6 cellular contexts compared by ENCODE assay signal in genomic region chr13:44593861-44594592, GRCh38. TPM values are rescaled to one million over a fixed set of nuclear protein-coding genes. Genes with fewer than 3 reads are reported as not detected.
DNase-seq lines count a peak whose midpoint lies in the region; ATAC-seq, FAIRE-seq and TF ChIP-seq lines count a peak whose summit lies in the region.
"Not testable (repeated sequence)": the region's sequence is repeated elsewhere in the genome, so short reads cannot be mapped to it uniquely, and the experiment has no call there.

No MANE protein-coding gene starts in this region.

- H3K9me3 Mint-ChIP-seq in CD8-positive, alpha-beta T cell; activated CD8-positive, alpha-beta T cell treated with anti-CD3 and anti-CD28 coated beads for 36 hours; natural killer cell treated with Interleukin-12 subunit alpha and Interleukin-12 subunit beta and Interleukin-15 and Interleukin-18, amount 100 ng/mL, for 72 hours: not testable (repeated sequence)

- dilution Hi-C loops in IMR-90 (cut with HindIII; ENCODE audit: low sequenced_read_pairs, unreplicated experiment): not testable (repeated sequence)

- not testable (repeated sequence) for H2BK120ac ChIP-seq in IMR-90 (ENCODE audit: low read depth, low read length)

- H3K36me3 ChIP-seq in CD8-positive, alpha-beta T cell (ENCODE audit: insufficient read depth, low read length); IMR-90 (ENCODE audit: control insufficient read depth, insufficient read depth, low read length); K562 (ENCODE audit: control insufficient read depth, insufficient read depth, low read length); HepG2 (replicated peaks in 1 of 2; ENCODE audit: control insufficient read depth in 1 of 2, insufficient read depth in 2 of 2, low read length in 2 of 2): not testable (repeated sequence)

- not testable (repeated sequence) for H4K20me1 ChIP-seq in IMR-90 (ENCODE audit: insufficient read depth, low read length); K562 (replicated peaks; ENCODE audit: control insufficient read depth, insufficient read depth, low read length); HepG2 (ENCODE audit: insufficient read depth, low read length)

- intact Hi-C loops in CD8-positive, alpha-beta T cell (cut with DNase I, micrococcal nuclease); IMR-90 (cut with micrococcal nuclease); activated CD8-positive, alpha-beta T cell treated with anti-CD3 and anti-CD28 coated beads for 36 hours (cut with micrococcal nuclease); K562 (cut with micrococcal nuclease); HepG2 (cut with micrococcal nuclease; ENCODE audit: unreplicated experiment): not testable (repeated sequence)

- H2BK5ac ChIP-seq in IMR-90 (ENCODE audit: low read depth, low read length, poor library complexity, severe bottlenecking): not testable (repeated sequence)

- BruUV-seq in IMR-90 (replicated peaks; lab: Mats Ljungman, UMichigan); K562 (replicated peaks; lab: Mats Ljungman, UMichigan); HepG2 (replicated peaks; lab: Mats Ljungman, UMichigan): not testable (repeated sequence)

- TF ChIP-seq RAD21 in IMR-90 (IDR thresholded peaks at IDR 0.05; ENCODE audit: low read length); K562 (CRISPR knock-in tag; conservative IDR thresholded peaks at IDR 0.05 in 1 of 2, IDR thresholded peaks at IDR 0.05 in 1 of 2); HepG2 (CRISPR knock-in tag; IDR thresholded peaks at IDR 0.05): not testable (repeated sequence)

- not testable (repeated sequence) for H3K4me3 ChIP-seq in CD8-positive, alpha-beta T cell (ENCODE audit: low read depth, low read length); IMR-90 (ENCODE audit: insufficient read depth, low read depth, low read length); K562; HepG2 (replicated peaks in 1 of 3; ENCODE audit: insufficient read depth in 1 of 3, low read depth in 2 of 3, low read length in 3 of 3)

- not testable (repeated sequence) for FAIRE-seq in K562 (lab: Jason Lieb, UNC); HepG2 (lab: Jason Lieb, UNC)

- H3K79me1 ChIP-seq in IMR-90 (ENCODE audit: low read depth in 1 of 2, low read length in 2 of 2): not testable (repeated sequence)

- not testable (repeated sequence) for H3K79me2 ChIP-seq in K562 (ENCODE audit: control insufficient read depth, insufficient read depth, low read length); HepG2 (ENCODE audit: insufficient read depth, low read length)

- POLR2A ChIA-PET in CD8-positive, alpha-beta T cell (lab: Charles Lee); IMR-90 (lab: Charles Lee; ENCODE audit: unreplicated experiment); HepG2 (lab: Yijun Ruan, JAX): not testable (repeated sequence)
- POLR2A ChIA-PET in activated CD8-positive, alpha-beta T cell treated with anti-CD3 and anti-CD28 coated beads for 36 hours (lab: Charles Lee): interaction anchor here (1.1 kb wide), 1 partner anchor 59 kb away, joined by 3 read pairs; no protein-coding TSS in a partner anchor
- POLR2A ChIA-PET in K562 (lab: Yijun Ruan, JAX): interaction anchor here (0.6 to 1.5 kb wide), 2 partner anchors 9 to 69 kb away, joined by 3 to 5 read pairs; no protein-coding TSS in a partner anchor

- not testable (repeated sequence) for TF ChIP-seq CTCF in CD8-positive, alpha-beta T cell (IDR thresholded peaks at IDR 0.05); IMR-90 (conservative IDR thresholded peaks at IDR 0.05; ENCODE audit: low read depth, low read length); activated CD8-positive, alpha-beta T cell treated with anti-CD3 and anti-CD28 coated beads for 36 hours (IDR thresholded peaks at IDR 0.05); K562 (IDR thresholded peaks at IDR 0.05 in 2 of 3, conservative IDR thresholded peaks at IDR 0.05 in 1 of 3; ENCODE audit: insufficient read depth in 2 of 3, low read depth in 1 of 3, low read length in 3 of 3); HepG2 (CRISPR knock-in tag; IDR thresholded peaks at IDR 0.05)

- H3K9me1 ChIP-seq in IMR-90 (ENCODE audit: insufficient read depth, low read length); K562 (ENCODE audit: control insufficient read depth, insufficient read depth, low read length): not testable (repeated sequence)

- peak in 3 of 7 experiments; percentile 18 to 34 (median 24) for DNase-seq in CD8-positive, alpha-beta T cell
- DNase-seq in IMR-90; K562 (ENCODE audit: extremely low read depth in 1 of 4, low spot score in 3 of 4); HepG2 (ENCODE audit: low spot score); natural killer cell treated with Interleukin-12 subunit alpha and Interleukin-12 subunit beta and Interleukin-15 and Interleukin-18, amount 100 ng/mL, for 72 hours (ENCODE audit: low spot score): not testable (repeated sequence)
- DNase-seq in activated CD8-positive, alpha-beta T cell treated with anti-CD3 and anti-CD28 coated beads for 36 hours: peak; percentile 9

- not testable (repeated sequence) for H3K4ac ChIP-seq in IMR-90 (ENCODE audit: low read depth, low read length)

- not testable (repeated sequence) for H2AK9ac ChIP-seq in IMR-90 (replicated peaks; ENCODE audit: low read depth, low read length, poor library complexity)

- in situ Hi-C loops in IMR-90 (cut with MboI; ENCODE audit: low sequenced_read_pairs); K562 (cut with MboI); HepG2 (cut with HindIII; ENCODE audit: extremely low pct_ligation_motif_present, low pct_unique_long_range_greater_than_20kb): not testable (repeated sequence)

- H3K4me1 Mint-ChIP-seq in CD8-positive, alpha-beta T cell (ENCODE audit: low read depth); activated CD8-positive, alpha-beta T cell treated with anti-CD3 and anti-CD28 coated beads for 36 hours (ENCODE audit: low read depth): not testable (repeated sequence)
- H3K4me1 Mint-ChIP-seq in natural killer cell treated with Interleukin-12 subunit alpha and Interleukin-12 subunit beta and Interleukin-15 and Interleukin-18, amount 100 ng/mL, for 72 hours (ENCODE audit: low read depth in 2 of 2): peaks cover 12 to 14% of the 10 kb centered on the region in 2 donors

- CTCF ChIA-PET in CD8-positive, alpha-beta T cell (lab: Charles Lee): interaction anchor here (0.6 kb wide), 1 partner anchor 1495 kb away, joined by 3 read pairs; no protein-coding TSS in a partner anchor
- CTCF ChIA-PET in IMR-90 (lab: Yijun Ruan, JAX); activated CD8-positive, alpha-beta T cell treated with anti-CD3 and anti-CD28 coated beads for 36 hours (lab: Charles Lee); K562 (lab: Yijun Ruan, JAX; ENCODE audit: low intra/inter-chr PET ratio); HepG2 (lab: Yijun Ruan, JAX; ENCODE audit: low intra/inter-chr PET ratio, low total read pairs): not testable (repeated sequence)

- not testable (repeated sequence) for H3K4me2 ChIP-seq in IMR-90 (ENCODE audit: low read depth, low read length); K562 (ENCODE audit: insufficient read depth, low read length); HepG2 (ENCODE audit: low read depth, low read length)

- H3K27me3 ChIP-seq in CD8-positive, alpha-beta T cell (ENCODE audit: insufficient read depth, low read length); IMR-90 (ENCODE audit: control insufficient read depth, insufficient read depth, low read length); K562 (ENCODE audit: control insufficient read depth in 2 of 2, insufficient read depth in 2 of 2, low read length in 2 of 2); HepG2 (ENCODE audit: control insufficient read depth in 1 of 2, insufficient read depth in 2 of 2, low read length in 2 of 2): not testable (repeated sequence)

- not testable (repeated sequence) for H4K91ac ChIP-seq in IMR-90 (ENCODE audit: insufficient read depth, low read depth, low read length)

- not testable (repeated sequence) for H2BK20ac ChIP-seq in IMR-90 (ENCODE audit: low read depth, low read length)

- H3K27me3 Mint-ChIP-seq in CD8-positive, alpha-beta T cell (ENCODE audit: low read depth): peaks cover 22% of the 10 kb centered on the region
- H3K27me3 Mint-ChIP-seq in activated CD8-positive, alpha-beta T cell treated with anti-CD3 and anti-CD28 coated beads for 36 hours: peaks cover 16% of the 10 kb centered on the region
- H3K27me3 Mint-ChIP-seq in natural killer cell treated with Interleukin-12 subunit alpha and Interleukin-12 subunit beta and Interleukin-15 and Interleukin-18, amount 100 ng/mL, for 72 hours: peaks cover 13 to 18% of the 10 kb centered on the region in 2 donors

- H3K27ac ChIP-seq in CD8-positive, alpha-beta T cell (ENCODE audit: low read depth, low read length); IMR-90 (ENCODE audit: insufficient read depth, low read length); K562 (ENCODE audit: extremely low read depth, low read depth, low read length); HepG2 (ENCODE audit: extremely low read length, insufficient read depth, low read length): not testable (repeated sequence)

- not testable (repeated sequence) for H2AK5ac ChIP-seq in IMR-90 (ENCODE audit: low read depth, low read length)

- H3K4me3 Mint-ChIP-seq in CD8-positive, alpha-beta T cell; activated CD8-positive, alpha-beta T cell treated with anti-CD3 and anti-CD28 coated beads for 36 hours: not testable (repeated sequence)
- peak overlapping the region; percentile 61 for H3K4me3 Mint-ChIP-seq in natural killer cell treated with Interleukin-12 subunit alpha and Interleukin-12 subunit beta and Interleukin-15 and Interleukin-18, amount 100 ng/mL, for 72 hours

- not testable (repeated sequence) for H3K36me3 Mint-ChIP-seq in CD8-positive, alpha-beta T cell; activated CD8-positive, alpha-beta T cell treated with anti-CD3 and anti-CD28 coated beads for 36 hours (ENCODE audit: low read depth); natural killer cell treated with Interleukin-12 subunit alpha and Interleukin-12 subunit beta and Interleukin-15 and Interleukin-18, amount 100 ng/mL, for 72 hours

- H4K8ac ChIP-seq in IMR-90 (ENCODE audit: low read depth in 2 of 2, low read length in 2 of 2): not testable (repeated sequence)

- not testable (repeated sequence) for H3K4me1 ChIP-seq in CD8-positive, alpha-beta T cell (ENCODE audit: insufficient read depth, low read length); IMR-90 (ENCODE audit: control insufficient read depth, insufficient read depth, low read length); K562 (replicated peaks in 1 of 2; ENCODE audit: control insufficient read depth in 2 of 2, insufficient read depth in 2 of 2, low read length in 2 of 2); HepG2 (ENCODE audit: insufficient read depth, low read length)

- WGBS in IMR-90 (ENCODE audit: extremely low coverage in 2 of 2, insufficient read length in 1 of 2), 2 experiments: 96% methylated on average over 12 of the region's 20 CpGs; no CpG with 5 or more reads in 1 of the 2 experiments
- whole genome bisulfite sequencing in K562 (ENCODE audit: insufficient coverage, low coverage, missing lambda C conversion rate): 39% methylated on average over 14 of the region's 20 CpGs
- 81% methylated on average over 18 of the region's 20 CpGs for WGBS in HepG2 (ENCODE audit: low lambda C conversion rate)

- not testable (repeated sequence) for TF ChIP-seq POLR2A in IMR-90 (IDR thresholded peaks at IDR 0.05; ENCODE audit: low read depth, low read length); K562 (conservative IDR thresholded peaks at IDR 0.05); HepG2 (IDR thresholded peaks at IDR 0.05; ENCODE audit: insufficient read depth in 1 of 2, low read depth in 2 of 2, low read length in 2 of 2)

- H3K9ac ChIP-seq in IMR-90 (ENCODE audit: low read depth, low read length); K562 (ENCODE audit: insufficient read depth in 1 of 2, low read depth in 2 of 2, low read length in 2 of 2); HepG2 (ENCODE audit: insufficient read depth, low read depth, low read length): not testable (repeated sequence)

- not testable (repeated sequence) for H3K18ac ChIP-seq in IMR-90 (ENCODE audit: low read depth, low read length)

- H4K5ac ChIP-seq in IMR-90 (ENCODE audit: low read depth, low read length): not testable (repeated sequence)

- H3K27ac Mint-ChIP-seq in CD8-positive, alpha-beta T cell; activated CD8-positive, alpha-beta T cell treated with anti-CD3 and anti-CD28 coated beads for 36 hours; natural killer cell treated with Interleukin-12 subunit alpha and Interleukin-12 subunit beta and Interleukin-15 and Interleukin-18, amount 100 ng/mL, for 72 hours: not testable (repeated sequence)

- H3K14ac ChIP-seq in IMR-90 (replicated peaks; ENCODE audit: low read depth, low read length): not testable (repeated sequence)

- H3K23ac ChIP-seq in IMR-90 (ENCODE audit: low read depth, low read length): not testable (repeated sequence)

- H2AFZ ChIP-seq in IMR-90 (replicated peaks; ENCODE audit: low read length, poor library complexity); K562 (ENCODE audit: low read depth, low read length); HepG2 (ENCODE audit: low read length): not testable (repeated sequence)

- H2BK15ac ChIP-seq in IMR-90 (ENCODE audit: low read depth, low read length): not testable (repeated sequence)

- not testable (repeated sequence) for H3K56ac ChIP-seq in IMR-90 (ENCODE audit: extremely low read depth, insufficient read depth, low read length)

- H3K9me3 ChIP-seq in CD8-positive, alpha-beta T cell (ENCODE audit: low read length); IMR-90 (ENCODE audit: control insufficient read depth, insufficient read depth, low read length); K562 (replicated peaks; ENCODE audit: control insufficient read depth, insufficient read depth, low read depth, low read length); HepG2 (ENCODE audit: low read length): not testable (repeated sequence)

- ATAC-seq in CD8-positive, alpha-beta T cell: peak; percentile 26
- not testable (repeated sequence) for ATAC-seq in IMR-90 (ENCODE audit: low read depth); activated CD8-positive, alpha-beta T cell treated with anti-CD3 and anti-CD28 coated beads for 36 hours; K562; HepG2; natural killer cell treated with Interleukin-12 subunit alpha and Interleukin-12 subunit beta and Interleukin-15 and Interleukin-18, amount 100 ng/mL, for 72 hours

- TF ChIP-seq EP300 in K562 (IDR thresholded peaks at IDR 0.05; ENCODE audit: low read length); HepG2 (IDR thresholded peaks at IDR 0.05; ENCODE audit: low read depth in 2 of 2, low read length in 2 of 2); HepG2 (CRISPR knock-in tag; IDR thresholded peaks at IDR 0.05; ENCODE audit: borderline replicate concordance): not testable (repeated sequence)

RNA-seq across cellular contexts. Expression of gene TSC22D1, which starts 17.9 kb away (rescaled TPM):
- total RNA-seq in CD8-positive, alpha-beta T cell: 10 to 100 TPM; 22.2 to 23.6 TPM
- total RNA-seq in IMR-90 (2012; rRNA removed) (30.8 and 52.2 TPM in 2 replicates), K562 (2014; rRNA removed) (4.8 and 6.7 TPM in 2 replicates), K562 (2014; rRNA removed; fragmentation: Illumina TruSeq; extraction: Trizol) (8.4 TPM in 2 replicates), K562 (2015; rRNA removed; fragmentation: Illumina TruSeq; extraction: Trizol) (8.2 and 8.4 TPM in 2 replicates), K562 (2021) (8.5 and 9.6 TPM in 2 replicates), HepG2 (2016; rRNA removed; fragmentation: Illumina TruSeq; extraction: Trizol) (30.5 and 35.7 TPM in 2 replicates)
- polyA plus RNA-seq in IMR-90 (2012; rRNA removed) (42.2 and 44.9 TPM in 2 replicates), K562 (2011; rRNA removed) (14.0 and 19.8 TPM in 2 replicates), K562 (2014; fragmentation: Illumina TruSeq; extraction: Trizol) (8.4 and 8.8 TPM in 2 replicates), K562 (2014; fragmentation: Nextera tagmentation; extraction: Ambion mirVana) (1 to 10 TPM; 2.6 to 3.0 TPM), K562 (2014; rRNA removed) (7.4 and 10.4 TPM in 2 replicates), HepG2 (2011; rRNA removed) (18.4 and 19.0 TPM in 2 replicates)
- 31.4 and 37.1 TPM in 2 replicates for polyA plus RNA-seq in IMR-90 (2012; cell fraction: cytosol; rRNA removed)
- polyA plus RNA-seq in IMR-90 (2012; cell fraction: nucleus; rRNA removed; ENCODE audit: low replicate concordance): 42.3 and 132 TPM in 2 replicates
- 1 to 10 TPM; 7.6 to 9.6 TPM for total RNA-seq in activated CD8-positive, alpha-beta T cell treated with anti-CD3 and anti-CD28 coated beads for 36 hours
- total RNA-seq in K562 (2011; cell fraction: chromatin; rRNA removed; ENCODE audit: low replicate concordance): 20.2 and 29.3 TPM in 2 replicates
- total RNA-seq in K562 (2011; cell fraction: nucleolus; rRNA removed): 19.9 and 21.0 TPM in 2 replicates
- 24.5 and 25.0 TPM in 2 replicates for total RNA-seq in K562 (2011; cell fraction: nucleoplasm; rRNA removed)
- polyA plus RNA-seq in K562 (2011; cell fraction: cytosol; rRNA removed): 8.5 and 12.1 TPM in 2 replicates
- 10.5 and 15.4 TPM in 2 replicates for polyA plus RNA-seq in K562 (2011; cell fraction: nucleus; rRNA removed)
- 9.9 and 10.3 TPM in 2 replicates for polyA plus RNA-seq in K562 (2012)
- polyA minus RNA-seq in K562 (2011; rRNA and poly(A)+ RNA removed): 15.7 and 18.3 TPM in 2 replicates
- 7.5 and 9.9 TPM in 2 replicates for polyA minus RNA-seq in K562 (2011; cell fraction: cytosol; rRNA and poly(A)+ RNA removed)
- polyA minus RNA-seq in K562 (2011; cell fraction: nucleus; rRNA and poly(A)+ RNA removed): 17.1 and 29.2 TPM in 2 replicates
- total RNA-seq in HepG2 (2016; cell fraction: cytosol; rRNA removed; fragmentation: Illumina TruSeq; extraction: Trizol; ENCODE audit: low read depth): 11.4 and 13.9 TPM in 2 replicates
- total RNA-seq in HepG2 (2016; cell fraction: insoluble cytoplasmic fraction; rRNA removed; fragmentation: Illumina TruSeq; extraction: Trizol): 28.3 and 38.2 TPM in 2 replicates
- 20.4 and 23.7 TPM in 2 replicates for total RNA-seq in HepG2 (2016; cell fraction: membrane; rRNA removed; fragmentation: Illumina TruSeq; extraction: Trizol)
- total RNA-seq in HepG2 (2016; cell fraction: nucleus; rRNA removed; fragmentation: Illumina TruSeq; extraction: Trizol): 71.4 and 72.8 TPM in 2 replicates
- 11.7 and 19.6 TPM in 2 replicates for polyA plus RNA-seq in HepG2 (2011; cell fraction: cytosol; rRNA removed)
- polyA plus RNA-seq in HepG2 (2011; cell fraction: nucleus; rRNA removed): 13.6 and 16.9 TPM in 2 replicates
- polyA plus RNA-seq in HepG2 (2012): 17.7 and 20.7 TPM in 2 replicates
- polyA plus RNA-seq in HepG2 (2016; cell fraction: cytosol; fragmentation: Illumina TruSeq; extraction: Trizol; ENCODE audit: low read depth): 4.4 and 4.6 TPM in 2 replicates
- polyA plus RNA-seq in HepG2 (2016; cell fraction: insoluble cytoplasmic fraction; fragmentation: Illumina TruSeq; extraction: Trizol; ENCODE audit: low read depth): 29.6 and 30.4 TPM in 2 replicates
- 9.6 and 11.0 TPM in 2 replicates for polyA plus RNA-seq in HepG2 (2016; cell fraction: membrane; fragmentation: Illumina TruSeq; extraction: Trizol; ENCODE audit: low read depth)
- polyA plus RNA-seq in HepG2 (2016; cell fraction: nucleus; fragmentation: Illumina TruSeq; extraction: Trizol; ENCODE audit: insufficient read depth, low read depth): 60.2 and 60.7 TPM in 2 replicates
- polyA minus RNA-seq in HepG2 (2011; rRNA and poly(A)+ RNA removed; ENCODE audit: low replicate concordance): 19.1 and 97.0 TPM in 2 replicates
- 11.3 and 14.3 TPM in 2 replicates for polyA minus RNA-seq in HepG2 (2011; cell fraction: cytosol; rRNA and poly(A)+ RNA removed)
- 71.1 and 75.1 TPM in 2 replicates for polyA minus RNA-seq in HepG2 (2011; cell fraction: nucleus; rRNA and poly(A)+ RNA removed)
- total RNA-seq in natural killer cell treated with Interleukin-12 subunit alpha and Interleukin-12 subunit beta and Interleukin-15 and Interleukin-18, amount 100 ng/mL, for 72 hours: 10 to 100 TPM in 1 of 2 donors, 1 to 10 TPM in 1; 6.4 to 13.2 TPM
